8 cellular contexts compared by ENCODE assay signal in genomic region chr9:105608685-105609598, GRCh38.
DNase-seq lines count a peak whose midpoint lies in the region; ATAC-seq, FAIRE-seq and TF ChIP-seq lines count a peak whose summit lies in the region.

No MANE protein-coding gene starts in this region.

- FAIRE-seq in GM18507 (lab: Jason Lieb, UNC) (peak; percentile 62), urothelium cell line (lab: Jason Lieb, UNC) (no peak)

- ATAC-seq in HG03060 (IDR thresholded peaks at IDR 0.05; ENCODE audit: low read depth, unreplicated experiment), result peak; percentile 71

- peak; percentile 49 for TF ChIP-seq CTCF in astrocyte of the spinal cord (IDR thresholded peaks at IDR 0.05; ENCODE audit: low read depth, low read length)

- in situ Hi-C loops in astrocyte of the spinal cord (cut with HindIII; ENCODE audit: low sequenced_read_pairs), result no loop called here

- no peak overlapping the region for H3K4me3 ChIP-seq in astrocyte of the spinal cord (ENCODE audit: low read depth, low read length)

- peak; percentile 44 to 58 for DNase-seq in AML-193 (lab: John Stamatoyannopoulos, UW)
- peak; percentile 3 for DNase-seq in GM18507 (ENCODE audit: extremely low spot score, insufficient read length, low read depth)
- peak; percentile 68 for DNase-seq in NCI-H2171 treated with DMSO at 0.1 percent for 48 hours (lab: John Stamatoyannopoulos, UW)
- DNase-seq in astrocyte of the spinal cord (ENCODE audit: low read depth, low spot score), result peak; percentile 49
- peak; percentile 58 for DNase-seq in kidney tubule cell (ENCODE audit: low spot score)
- DNase-seq in urothelium cell line (ENCODE audit: low spot score), result peak; percentile 20
- no peak for DNase-seq in GDM1 (lab: John Stamatoyannopoulos, UW)
